In genomic region chr12:127923501-127923900, GRCh38 we compare ENCODE assay signal across 34 cellular contexts.
"Had no signal": no experiment of that assay in that cellular context is flagged by ENCODE, and none has a peak within 500 bp of the region (broad histone marks: within the 10 kb centered on the region; RNA-seq: fewer than 3 reads in every experiment).

No MANE protein-coding gene starts in this region.

- H3K4me3 ChIP-seq: MG63 had no signal

- DNase-seq: Kasumi-1, KG1, MG63, MM.1S, MV-4-11, NCI-H1048, NCI-H1092, NCI-H1092 treated with DMSO at 0.1 percent for 48 hours, NCI-H1105, NCI-H1105 treated with DMSO at 0.1 percent for 48 hours, NCI-H1417, NCI-H1417 treated with DMSO at 0.1 percent for 48 hours, NCI-H1436, NCI-H1436 treated with DMSO at 0.1 percent for 48 hours, NCI-H146, NCI-H1694, NCI-H1694 treated with DMSO at 0.1 percent for 48 hours, NCI-H187, NCI-H187 treated with DMSO at 0.1 percent for 48 hours, NCI-H1930, NCI-H2029, NCI-H2029 treated with DMSO at 0.1 percent for 48 hours, NCI-H2081, NCI-H2081 treated with DMSO at 0.1 percent for 48 hours, NCI-H2107, NCI-H2171, NCI-H2171 treated with DMSO at 0.1 percent for 48 hours, NCI-H2227 treated with DMSO at 0.1 percent for 48 hours, NCI-H226, NCI-H345, NCI-H446, NCI-H446 treated with DMSO at 0.1 percent for 48 hours, NCI-H510A had no signal

- H3K4me2 ChIP-seq: KMS-11 had no signal

- H3K9ac ChIP-seq: KMS-11 had no signal

- H3K27me3 ChIP-seq: MG63 had no signal

- H3K27ac ChIP-seq: KMS-11 had no signal

- H3K36me3 ChIP-seq: MG63 had no signal

- H3K9me3 ChIP-seq: MG63 had no signal
